8 cellular contexts compared by ENCODE assay signal in genomic region chr2:237966565-237967462, GRCh38. TPM values are rescaled to one million over a fixed set of nuclear protein-coding genes. Genes with fewer than 3 reads are reported as not detected.
DNase-seq lines count a peak whose midpoint lies in the region; TF ChIP-seq lines count a peak whose summit lies in the region.

Gene UBE2F, plus strand, starts transcription at chr2:237967014. Its CDS starts 6,094 bp downstream, at chr2:237973108.

- no peak within 1 kb of the TSS for H3K27ac ChIP-seq in mesendoderm (ENCODE audit: low read depth, low read length)

- no peaks in the 10 kb centered on the region for H3K27me3 ChIP-seq in endocrine pancreas (ENCODE audit: control insufficient read depth, insufficient read depth, low read length)
- no peaks in the 10 kb centered on the region for H3K27me3 ChIP-seq in mesendoderm (ENCODE audit: insufficient read depth, low read length, poor library complexity)

- H3K18ac ChIP-seq in mesendoderm (ENCODE audit: low read length) = peak within 1 kb of the TSS; percentile 88

- H3K4me3 ChIP-seq in endocrine pancreas (ENCODE audit: control insufficient read depth, insufficient read depth, low read length) = peak within 1 kb of the TSS; percentile 44
- peak within 1 kb of the TSS; percentile 91 for H3K4me3 ChIP-seq in mesendoderm (ENCODE audit: low read length)

- no peak within 1 kb of the TSS for H2BK5ac ChIP-seq in mesendoderm (ENCODE audit: low read length)

- DNase-seq in COLO668 (lab: John Stamatoyannopoulos, UW; ENCODE audit: unreplicated experiment) = peak; percentile 97
- peak; percentile 99 for DNase-seq in GM20000 (ENCODE audit: low spot score)
- peak; percentile 97 for DNase-seq in HT-29 (ENCODE audit: low spot score)
- DNase-seq in NOMO-1 (lab: John Stamatoyannopoulos, UW; ENCODE audit: unreplicated experiment in 2 of 2) = peak; percentile 94 to 97
- peak; percentile 93 to 94 (median 94) for DNase-seq in activated CD8-positive, alpha-beta memory T cell treated with anti-CD3 and anti-CD28 coated beads for 48 hours (ENCODE audit: low read depth in 2 of 3, low spot score in 2 of 3)
- peak; percentile 97 for DNase-seq in mesendoderm
- DNase-seq in stimulated activated CD8-positive, alpha-beta memory T cell treated with anti-CD3 and anti-CD28 coated beads, Interleukin-15, amount 100 ng/mL, for 1 hour (ENCODE audit: low read depth) = peak; percentile 93

- peak within 1 kb of the TSS; percentile 66 for H3K23ac ChIP-seq in mesendoderm (ENCODE audit: low read length)

- no peak within 1 kb of the TSS for H2BK120ac ChIP-seq in mesendoderm (ENCODE audit: low read depth, low read length)

- peak within 1 kb of the TSS; percentile 68 for H4K8ac ChIP-seq in mesendoderm (ENCODE audit: low read depth, low read length)

- H3K9me3 ChIP-seq in endocrine pancreas (ENCODE audit: control insufficient read depth, low read length) = no peaks in the 10 kb centered on the region

- WGBS in mesendoderm (ENCODE audit: extremely low coverage, insufficient coverage, low lambda C conversion rate) = no CpG with 5 or more reads among the region's 123 CpGs

- H4K5ac ChIP-seq in mesendoderm (ENCODE audit: low read length) = peak within 1 kb of the TSS; percentile 39

- H2AK5ac ChIP-seq in mesendoderm (ENCODE audit: low read length) = no peak within 1 kb of the TSS

- H3K4me2 ChIP-seq in mesendoderm (ENCODE audit: low read length) = peak within 1 kb of the TSS; percentile 95

- peak within 1 kb of the TSS; percentile 85 for H3K9ac ChIP-seq in endocrine pancreas (ENCODE audit: control insufficient read depth, insufficient read depth, low read length)
- H3K9ac ChIP-seq in mesendoderm (ENCODE audit: low read length) = peak within 1 kb of the TSS; percentile 97

- no peaks in the 10 kb centered on the region for H3K4me1 ChIP-seq in endocrine pancreas (ENCODE audit: control insufficient read depth, insufficient read depth, low read length)
- peaks cover 4% of the 10 kb centered on the region for H3K4me1 ChIP-seq in mesendoderm (ENCODE audit: control insufficient read depth, low read depth, low read length)

- peaks cover 19% of the 10 kb centered on the region for H3K79me1 ChIP-seq in mesendoderm (ENCODE audit: low read length)

- no peak for TF ChIP-seq CTCF in GM20000 (IDR thresholded peaks at IDR 0.05; ENCODE audit: extremely low read depth, missing control alignments)

- no peak within 1 kb of the TSS for H2BK15ac ChIP-seq in mesendoderm (replicated peaks; ENCODE audit: low read depth)

- no peaks in the 10 kb centered on the region for H3K36me3 ChIP-seq in endocrine pancreas (ENCODE audit: control insufficient read depth, insufficient read depth, low read length)
- no peaks in the 10 kb centered on the region for H3K36me3 ChIP-seq in mesendoderm (ENCODE audit: control insufficient read depth, insufficient read depth, low read length)

- peak within 1 kb of the TSS; percentile 66 for H3K4ac ChIP-seq in mesendoderm (ENCODE audit: low read depth, low read length)

- H3K56ac ChIP-seq in mesendoderm (ENCODE audit: low read length) = peak within 1 kb of the TSS; percentile 95

- H3K79me2 ChIP-seq in mesendoderm (ENCODE audit: control insufficient read depth, insufficient read depth, low read length) = peaks cover 34% of the 10 kb centered on the region

RNA-seq across cellular contexts. Expression of gene UBE2F, which starts in this region (rescaled TPM):
- 35.7 and 40.1 TPM in 2 replicates for total RNA-seq in HT-29 (2014; rRNA removed; shearing (Covaris generic))
- polyA plus RNA-seq in mesendoderm (2013, experiment 1 of 2) = 47.8 TPM
- 49.3 TPM for polyA plus RNA-seq in mesendoderm (2013, experiment 2 of 2)
